12 cellular contexts compared by ENCODE assay signal in genomic region chr16:20553493-20553892, GRCh38. TPM values are rescaled to one million over a fixed set of nuclear protein-coding genes. Genes with fewer than 3 reads are reported as not detected.
DNase-seq lines count a peak whose midpoint lies in the region; ATAC-seq and TF ChIP-seq lines count a peak whose summit lies in the region.
"Not testable (repeated sequence)": the region's sequence is repeated elsewhere in the genome, so short reads cannot be mapped to it uniquely, and the experiment has no call there.
"Had no signal": no experiment of that assay in that cellular context is flagged by ENCODE, and none has a peak within 500 bp of the region (broad histone marks: within the 10 kb centered on the region; RNA-seq: fewer than 3 reads in every experiment).

No MANE protein-coding gene starts in this region.

- peak; percentile 3 for DNase-seq in H7
- peak; percentile 1 for DNase-seq in NCI-H2107 treated with DMSO at 0.1 percent for 48 hours (lab: John Stamatoyannopoulos, UW; ENCODE audit: unreplicated experiment)
- DNase-seq in OCI-M1 (lab: John Stamatoyannopoulos, UW), result peak; percentile 17
- peak; percentile 8 to 22 (median 20) for DNase-seq in body of pancreas
- peak; percentile 16 for DNase-seq in epithelial cell of proximal tubule (ENCODE audit: low read depth)
- peak; percentile 2 for DNase-seq in left kidney (ENCODE audit: low read depth, low spot score)
- peak; percentile 44 for DNase-seq in renal cortical epithelial cell (ENCODE audit: low read depth)

- H3K4me3 ChIP-seq in H7 (ENCODE audit: insufficient read depth, low read depth, low read length); body of pancreas; epithelial cell of proximal tubule (ENCODE audit: low read depth, low read length): not testable (repeated sequence)

- not testable (repeated sequence) for H3K27ac ChIP-seq in C4-2B, body of pancreas

- intact Hi-C loops in body of pancreas (cut with DNase I), result not testable (repeated sequence)

- not testable (repeated sequence) for H3K36me3 ChIP-seq in H7 (replicated peaks; ENCODE audit: control insufficient read depth, insufficient read depth, low read length); body of pancreas (replicated peaks in 1 of 2; ENCODE audit: insufficient read depth in 1 of 2, low read depth in 2 of 2)

- 23 to 45% methylated on average over 3 of the region's 3 CpGs for WGBS in body of pancreas, 2 donors

- H3K9me3 ChIP-seq in body of pancreas, result not testable (repeated sequence)

- TF ChIP-seq POLR2A in body of pancreas (IDR thresholded peaks at IDR 0.05), result not testable (repeated sequence)

- not testable (repeated sequence) for H3K4me1 ChIP-seq in body of pancreas

- H3K27me3 ChIP-seq in H7 (ENCODE audit: control insufficient read depth, insufficient read depth, low read length); body of pancreas: not testable (repeated sequence)

- ATAC-seq in body of pancreas, result peak; percentile 55

- TF ChIP-seq CTCF in C4-2B (conservative IDR thresholded peaks at IDR 0.05) (peak; percentile 27), body of pancreas (IDR thresholded peaks at IDR 0.05) (peak in 4 of 7 experiments; percentile 49 to 54 (median 50)), epithelial cell of proximal tubule (conservative IDR thresholded peaks at IDR 0.05; ENCODE audit: low read depth, low read length) (peak; percentile 61)

RNA-seq across cellular contexts. Expression of gene ACSM2B, which starts 22.7 kb away (rescaled TPM):
- total RNA-seq in H7 (2014; rRNA removed; shearing (Covaris generic)), result not detected in 2 replicates
- total RNA-seq in body of pancreas, result 1 to 10 TPM; 1.3 to 2.3 TPM
- total RNA-seq in epithelial cell of proximal tubule, result not detected in 2 replicates
- total RNA-seq in renal cortical epithelial cell, result 14.2 TPM in 1 of 2 replicates, not detected in the other
- total RNA-seq: CD8-positive, alpha-beta memory T cell; HFFc6; LHCN-M2; PC-9 had no signal
